8 cellular contexts compared by ENCODE assay signal in genomic region chr16:72094266-72094610, GRCh38. TPM values are rescaled to one million over a fixed set of nuclear protein-coding genes. Genes with fewer than 3 reads are reported as not detected.
DNase-seq lines count a peak whose midpoint lies in the region; ATAC-seq, FAIRE-seq and TF ChIP-seq lines count a peak whose summit lies in the region.

No MANE protein-coding gene starts in this region.

- TF ChIP-seq POLR2A in endothelial cell of umbilical vein (IDR thresholded peaks at IDR 0.05; ENCODE audit: low read depth, low read length), result no peak

- H3K9me3 ChIP-seq in endothelial cell of umbilical vein (replicated peaks; ENCODE audit: control insufficient read depth, insufficient read depth, low read length) (no peaks in the 10 kb centered on the region), neuron (ENCODE audit: low read length) (no peaks in the 10 kb centered on the region)

- H3K36me3 Mint-ChIP-seq in T-helper 2 cell treated with Interferon-gamma antibody and Interleukin-4, amounts not matched to agents 5 μg/mL and 100 μg/mL, for 36 hours (ENCODE audit: low read depth), result peaks cover 35% of the 10 kb centered on the region

- no TSS peak for BruUV-seq in endothelial cell of umbilical vein (replicated peaks; lab: Mats Ljungman, UMichigan)

- peaks cover 12% of the 10 kb centered on the region for H3K36me3 ChIP-seq in H7 (replicated peaks; ENCODE audit: control insufficient read depth, insufficient read depth, low read length)
- peaks cover 7 to 29% of the 10 kb centered on the region in 2 experiments for H3K36me3 ChIP-seq in endothelial cell of umbilical vein (ENCODE audit: control insufficient read depth in 2 of 2, extremely low read depth in 1 of 2, insufficient read depth in 2 of 2, low read length in 2 of 2)
- H3K36me3 ChIP-seq in neuron (ENCODE audit: insufficient read depth, low read length), result peaks cover 44% of the 10 kb centered on the region
- peaks cover 1% of the 10 kb centered on the region for H3K36me3 ChIP-seq in urinary bladder (ENCODE audit: insufficient read depth)

- H3K4me1 ChIP-seq in endothelial cell of umbilical vein (ENCODE audit: control insufficient read depth, extremely low read depth, insufficient read depth, low read length) (peaks cover 18% of the 10 kb centered on the region), neuron (ENCODE audit: insufficient read depth, low read length) (peaks cover 28% of the 10 kb centered on the region), urinary bladder (ENCODE audit: insufficient read depth) (peaks cover 2% of the 10 kb centered on the region)

- H3K27ac Mint-ChIP-seq in T-helper 2 cell treated with Interferon-gamma antibody and Interleukin-4, amounts not matched to agents 5 μg/mL and 100 μg/mL, for 36 hours, result peak overlapping the region; percentile 99

- FAIRE-seq in endothelial cell of umbilical vein (lab: Jason Lieb, UNC), result no peak

- no peaks in the 10 kb centered on the region for H3K27me3 ChIP-seq in H7 (ENCODE audit: control insufficient read depth, insufficient read depth, low read length)
- H3K27me3 ChIP-seq in endothelial cell of umbilical vein (ENCODE audit: control insufficient read depth in 2 of 2, insufficient read depth in 2 of 2, low read length in 2 of 2), result no peaks in the 10 kb centered on the region
- no peaks in the 10 kb centered on the region for H3K27me3 ChIP-seq in neuron (ENCODE audit: insufficient read depth, low read length)

- no peaks in the 10 kb centered on the region for H3K9me1 ChIP-seq in endothelial cell of umbilical vein (replicated peaks; ENCODE audit: control insufficient read depth, extremely low read depth, insufficient read depth, low read length)

- H2AFZ ChIP-seq in endothelial cell of umbilical vein (ENCODE audit: low read depth, low read length) (peak overlapping the region; percentile 60), neuron (ENCODE audit: low read depth, low read length) (peak overlapping the region; percentile 22)

- dilution Hi-C loops in endothelial cell of umbilical vein (cut with MboI; ENCODE audit: extremely low pct_ligation_motif_present, low sequenced_read_pairs), result no loop called here

- H3K27ac ChIP-seq in endothelial cell of umbilical vein (ENCODE audit: insufficient read depth, low read depth, low read length), result peak overlapping the region; percentile 80
- H3K27ac ChIP-seq in urinary bladder (ENCODE audit: low read depth), result peak overlapping the region; percentile 83

- POLR2A ChIA-PET in endothelial cell of umbilical vein (lab: Charles Lee), result no interaction called here

- H3K9ac ChIP-seq in endothelial cell of umbilical vein (replicated peaks; ENCODE audit: extremely low read depth, insufficient read depth, low read length), result peak overlapping the region; percentile 91

- CTCF ChIA-PET in endothelial cell of umbilical vein (lab: Charles Lee), result interaction anchor here (1.1 to 1.8 kb wide), 3 partner anchors 21 to 133 kb away, joined by 4 to 8 read pairs (median 5); no protein-coding TSS in a partner anchor

- H3K27me3 Mint-ChIP-seq in T-helper 2 cell treated with Interferon-gamma antibody and Interleukin-4, amounts not matched to agents 5 μg/mL and 100 μg/mL, for 36 hours (ENCODE audit: low read depth), result no peaks in the 10 kb centered on the region

- intact Hi-C loops in endothelial cell of umbilical vein (cut with micrococcal nuclease), result loop anchor here (5.0 to 10.0 kb wide), 3 partner anchors 169 to 973 kb away; partner anchors contain the start of gene PHLPP2

- H3K4me3 ChIP-seq in H7 (ENCODE audit: insufficient read depth, low read depth, low read length), result peak overlapping the region; percentile 94
- H3K4me3 ChIP-seq in endothelial cell of umbilical vein (replicated peaks in 1 of 3; ENCODE audit: insufficient read depth in 1 of 3, low read depth in 1 of 3, low read length in 3 of 3), result peak overlapping the region; percentile 59 to 98 (median 87)
- peak overlapping the region; percentile 70 for H3K4me3 ChIP-seq in neuron (ENCODE audit: low read length)
- peak overlapping the region; percentile 79 for H3K4me3 ChIP-seq in urinary bladder (ENCODE audit: low read depth, low read length)

- H3K4me2 ChIP-seq in endothelial cell of umbilical vein (ENCODE audit: insufficient read depth, low read length), result peak overlapping the region; percentile 99

- 2% methylated on average over 11 of the region's 11 CpGs for WGBS in urinary bladder

- ATAC-seq in HG02981 (IDR thresholded peaks at IDR 0.05; ENCODE audit: unreplicated experiment), result no peak
- ATAC-seq in HG03565 (IDR thresholded peaks at IDR 0.05; ENCODE audit: unreplicated experiment), result no peak

- peaks cover 34% of the 10 kb centered on the region for H3K4me1 Mint-ChIP-seq in T-helper 2 cell treated with Interferon-gamma antibody and Interleukin-4, amounts not matched to agents 5 μg/mL and 100 μg/mL, for 36 hours (ENCODE audit: low read depth)

- no peaks in the 10 kb centered on the region for H3K9me3 Mint-ChIP-seq in T-helper 2 cell treated with Interferon-gamma antibody and Interleukin-4, amounts not matched to agents 5 μg/mL and 100 μg/mL, for 36 hours

- no peak for DNase-seq in H7
- DNase-seq in T-helper 2 cell treated with Interferon-gamma antibody and Interleukin-4, amounts not matched to agents 5 μg/mL and 100 μg/mL, for 36 hours (ENCODE audit: low spot score), result peak; percentile 47
- no peak for DNase-seq in endothelial cell of umbilical vein (ENCODE audit: low read depth, low spot score)
- no peak for DNase-seq in cortex of kidney (lab: John Stamatoyannopoulos, UW)

- peak overlapping the region; percentile 98 for H3K4me3 Mint-ChIP-seq in T-helper 2 cell treated with Interferon-gamma antibody and Interleukin-4, amounts not matched to agents 5 μg/mL and 100 μg/mL, for 36 hours

- no peaks in the 10 kb centered on the region for H4K20me1 ChIP-seq in endothelial cell of umbilical vein (replicated peaks; ENCODE audit: control insufficient read depth, extremely low read depth, insufficient read depth, low read length)

- no peak for TF ChIP-seq CTCF in endothelial cell of umbilical vein (IDR thresholded peaks at IDR 0.05; ENCODE audit: extremely low read depth in 1 of 2, insufficient read depth in 1 of 2, low read depth in 1 of 2, low read length in 2 of 2)

- H3K79me2 ChIP-seq in endothelial cell of umbilical vein (ENCODE audit: control insufficient read depth, insufficient read depth, low read length), result peaks cover 60% of the 10 kb centered on the region

TF ChIP-seq in endothelial cell of umbilical vein, 7 proteins besides CTCF, POLR2A, EP300 and RAD21:
- no peak for TF ChIP-seq MAX (IDR thresholded peaks at IDR 0.05; ENCODE audit: insufficient read depth, insufficient read length)
TF ChIP-seq in endothelial cell of umbilical vein: peak in this region for 0.

RNA-seq across cellular contexts. Expression of gene DHX38, which starts 0.6 kb away (rescaled TPM):
- total RNA-seq in H7 (2014; rRNA removed; shearing (Covaris generic)), result 55.7 and 56.8 TPM in 2 replicates
- 78.4 and 78.6 TPM in 2 replicates for total RNA-seq in endothelial cell of umbilical vein
- polyA plus RNA-seq in endothelial cell of umbilical vein, result 39.7 and 47.3 TPM in 2 replicates
- 43.0 and 45.1 TPM in 2 replicates for polyA plus RNA-seq in endothelial cell of umbilical vein (2011; cell fraction: cytosol; rRNA removed)
- polyA plus RNA-seq in endothelial cell of umbilical vein (2011; cell fraction: nucleus; rRNA removed), result 191 and 228 TPM in 2 replicates
- 57.8 and 70.6 TPM in 2 replicates for polyA plus RNA-seq in endothelial cell of umbilical vein (2012)
- polyA minus RNA-seq in endothelial cell of umbilical vein, result 101 and 137 TPM in 2 replicates
- 47.9 TPM for polyA minus RNA-seq in endothelial cell of umbilical vein (2011; cell fraction: cytosol; rRNA and poly(A)+ RNA removed)
- polyA minus RNA-seq in endothelial cell of umbilical vein (2011; cell fraction: nucleus; rRNA and poly(A)+ RNA removed), result 61.7 and 65.9 TPM in 2 replicates
- total RNA-seq in urinary bladder, result 38.6 TPM
- polyA plus RNA-seq in urinary bladder, result 44.1 TPM

RNA-seq across cellular contexts. Expression of gene TXNL4B, which starts 0.8 kb away (rescaled TPM):
- total RNA-seq in H7 (2014; rRNA removed; shearing (Covaris generic)), result 6.1 and 8.3 TPM in 2 replicates
- total RNA-seq in endothelial cell of umbilical vein, result 11.7 and 12.7 TPM in 2 replicates
- 8.7 and 10.0 TPM in 2 replicates for polyA plus RNA-seq in endothelial cell of umbilical vein
- 9.5 and 10.7 TPM in 2 replicates for polyA plus RNA-seq in endothelial cell of umbilical vein (2011; cell fraction: cytosol; rRNA removed)
- polyA plus RNA-seq in endothelial cell of umbilical vein (2011; cell fraction: nucleus; rRNA removed), result 8.0 and 9.6 TPM in 2 replicates
- 7.0 and 17.6 TPM in 2 replicates for polyA plus RNA-seq in endothelial cell of umbilical vein (2012)
- polyA minus RNA-seq in endothelial cell of umbilical vein, result 3.8 and 4.7 TPM in 2 replicates
- 8.6 TPM for polyA minus RNA-seq in endothelial cell of umbilical vein (2011; cell fraction: cytosol; rRNA and poly(A)+ RNA removed)
- 4.7 and 6.3 TPM in 2 replicates for polyA minus RNA-seq in endothelial cell of umbilical vein (2011; cell fraction: nucleus; rRNA and poly(A)+ RNA removed)
- total RNA-seq in urinary bladder, result 16.2 TPM
- 7.7 TPM for polyA plus RNA-seq in urinary bladder

RNA-seq across cellular contexts. Expression of gene HPR, which starts 31.2 kb away (rescaled TPM):
- total RNA-seq in H7 (2014; rRNA removed; shearing (Covaris generic)), result not detected in 2 replicates
- total RNA-seq in endothelial cell of umbilical vein, result not detected in 2 replicates
- polyA plus RNA-seq in endothelial cell of umbilical vein, result not detected in 2 replicates
- not detected in 2 replicates for polyA plus RNA-seq in endothelial cell of umbilical vein (2011; cell fraction: cytosol; rRNA removed)
- polyA plus RNA-seq in endothelial cell of umbilical vein (2011; cell fraction: nucleus; rRNA removed), result not detected in 2 replicates
- polyA plus RNA-seq in endothelial cell of umbilical vein (2012), result not detected in 2 replicates
- polyA minus RNA-seq in endothelial cell of umbilical vein, result not detected in 2 replicates
- polyA minus RNA-seq in endothelial cell of umbilical vein (2011; cell fraction: cytosol; rRNA and poly(A)+ RNA removed), result not detected
- not detected in 2 replicates for polyA minus RNA-seq in endothelial cell of umbilical vein (2011; cell fraction: nucleus; rRNA and poly(A)+ RNA removed)
- total RNA-seq in urinary bladder, result not detected
- polyA plus RNA-seq in urinary bladder, result 0.60 TPM

RNA-seq across cellular contexts. Expression of gene HP, which starts 39.9 kb away (rescaled TPM):
- total RNA-seq in H7 (2014; rRNA removed; shearing (Covaris generic)), result 1.6 and 9.8 TPM in 2 replicates
- total RNA-seq in endothelial cell of umbilical vein (not detected in 2 replicates), urinary bladder (0.95 TPM)
- polyA plus RNA-seq in endothelial cell of umbilical vein (not detected in 2 replicates), urinary bladder (40.2 TPM)
- not detected in 2 replicates for polyA plus RNA-seq in endothelial cell of umbilical vein (2011; cell fraction: cytosol; rRNA removed)
- not detected in 2 replicates for polyA plus RNA-seq in endothelial cell of umbilical vein (2011; cell fraction: nucleus; rRNA removed)
- polyA plus RNA-seq in endothelial cell of umbilical vein (2012), result not detected in 2 replicates
- polyA minus RNA-seq in endothelial cell of umbilical vein, result not detected in 2 replicates
- not detected for polyA minus RNA-seq in endothelial cell of umbilical vein (2011; cell fraction: cytosol; rRNA and poly(A)+ RNA removed)
- not detected in 2 replicates for polyA minus RNA-seq in endothelial cell of umbilical vein (2011; cell fraction: nucleus; rRNA and poly(A)+ RNA removed)
